30 cellular contexts compared by ENCODE assay signal in the genomic region with DNA sequence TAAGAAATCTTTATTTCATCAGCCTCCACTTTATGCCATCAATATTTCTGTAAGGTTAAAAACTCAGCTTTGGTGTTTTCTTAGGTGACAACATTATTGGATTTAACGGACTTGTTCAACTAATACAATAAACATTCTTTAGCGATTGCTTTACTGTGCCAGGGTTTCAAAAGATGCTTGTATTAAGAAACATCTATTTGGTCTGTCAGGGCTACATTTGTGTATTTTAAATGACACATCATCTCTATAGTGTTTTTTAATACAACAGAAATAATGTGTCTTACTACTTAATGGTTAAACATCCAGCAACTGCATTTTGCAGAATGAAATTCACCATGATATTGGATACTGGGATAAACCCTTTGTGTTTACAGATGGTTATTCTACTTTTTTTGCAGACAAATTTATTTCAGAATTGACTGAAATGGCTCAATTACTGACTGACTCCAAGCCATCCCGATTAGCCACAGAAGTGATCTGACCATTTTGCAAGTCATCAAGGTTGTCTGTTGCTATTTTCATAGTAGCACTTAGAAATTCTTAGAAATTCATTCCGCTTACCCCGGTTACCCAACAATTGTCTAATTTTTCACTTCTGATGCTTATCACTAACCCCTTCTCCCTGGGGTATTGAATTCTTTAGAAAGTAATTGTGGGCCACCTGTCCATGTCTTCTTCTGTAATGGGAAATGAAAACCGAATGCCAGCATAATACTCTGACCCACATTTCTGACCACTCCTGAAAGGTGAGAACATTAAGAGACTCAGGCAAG.
"Had no signal": no experiment of that assay in that cellular context is flagged by ENCODE, and none has a peak within 500 bp of the region (broad histone marks: within the 10 kb centered on the region; RNA-seq: fewer than 3 reads in every experiment).

No MANE protein-coding gene starts in this region.

- H3K9me3 Mint-ChIP-seq: activated B cell treated with CpG ODN at 0.5 μM for 24 hours; activated T-helper 1 cell treated with anti-CD3 and anti-CD28 coated beads, Interleukin-12 subunit alpha, Interleukin-12 subunit beta, Interleukin-2, Interleukin-4 antibody, amounts not matched to agents 30 ng/mL and 10 ng/mL and 1 ng/mL, durations not matched to agents 14 hours and 24 hours and 36 hours; central memory CD8-positive, alpha-beta T cell had no signal

- ATAC-seq: activated CD8-positive, alpha-beta memory T cell treated with anti-CD3 and anti-CD28 coated beads, Interleukin-2, amount 10 ng/mL, durations not matched to agents 7 days and 5 days; activated naive CD4-positive, alpha-beta T cell treated with anti-CD3 and anti-CD28 coated beads, Interleukin-2, amount 50 U/mL, for 72 hours; activated naive CD8-positive, alpha-beta T cell treated with anti-CD3 and anti-CD28 coated beads, Interleukin-2, amount 50 U/mL, for 24 hours; PC-3; T-cell had no signal

- H3K27ac ChIP-seq: ascending aorta, SK-N-MC had no signal

- H3K27me3 Mint-ChIP-seq: activated CD8-positive, alpha-beta memory T cell treated with anti-CD3 and anti-CD28 coated beads, Interleukin-2, amount 10 ng/mL, durations not matched to agents 7 days and 5 days had no signal

- H3K4me1 ChIP-seq: ascending aorta had no signal

- H3K4me3 Mint-ChIP-seq: activated B cell treated with CpG ODN at 0.5 μM for 24 hours; activated CD4-positive, alpha-beta T cell treated with anti-CD3 and anti-CD28 coated beads, Interleukin-2, amount 10 ng/mL, durations not matched to agents 24 days and 14 days; activated CD8-positive, alpha-beta memory T cell treated with anti-CD3 and anti-CD28 coated beads, Interleukin-2, amount 10 ng/mL, durations not matched to agents 7 days and 5 days; activated naive CD8-positive, alpha-beta T cell treated with anti-CD3 and anti-CD28 coated beads, Interleukin-2, amount 50 U/mL, for 24 hours; activated T-cell treated with anti-CD3 and anti-CD28 coated beads, Interleukin-2, amount 50 U/mL, for 24 hours; activated T-helper 1 cell treated with anti-CD3 and anti-CD28 coated beads, Interleukin-12 subunit alpha, Interleukin-12 subunit beta, Interleukin-2, Interleukin-4 antibody, amounts not matched to agents 30 ng/mL and 10 ng/mL and 1 ng/mL, durations not matched to agents 14 hours and 24 hours and 36 hours; brain; central memory CD8-positive, alpha-beta T cell; T-cell had no signal

- H3K36me3 Mint-ChIP-seq: activated CD8-positive, alpha-beta memory T cell treated with anti-CD3 and anti-CD28 coated beads, Interleukin-2, amount 10 ng/mL, durations not matched to agents 7 days and 5 days; activated naive CD4-positive, alpha-beta T cell treated with anti-CD3 and anti-CD28 coated beads, Interleukin-2, amount 50 U/mL, for 72 hours; T-cell had no signal

- H3K27ac Mint-ChIP-seq: activated B cell treated with CpG ODN at 0.5 μM for 24 hours; activated CD4-positive, alpha-beta T cell treated with anti-CD3 and anti-CD28 coated beads, Interleukin-2, amount 10 ng/mL, durations not matched to agents 24 days and 14 days; activated CD8-positive, alpha-beta memory T cell treated with anti-CD3 and anti-CD28 coated beads, Interleukin-2, amount 10 ng/mL, durations not matched to agents 7 days and 5 days; activated naive CD4-positive, alpha-beta T cell treated with anti-CD3 and anti-CD28 coated beads, Interleukin-2, amount 50 U/mL, for 72 hours; activated naive CD8-positive, alpha-beta T cell treated with anti-CD3 and anti-CD28 coated beads, Interleukin-2, amount 50 U/mL, for 24 hours; activated T-cell treated with anti-CD3 and anti-CD28 coated beads, Interleukin-2, amount 50 U/mL, for 24 hours; activated T-helper 1 cell treated with anti-CD3 and anti-CD28 coated beads, Interleukin-12 subunit alpha, Interleukin-12 subunit beta, Interleukin-2, Interleukin-4 antibody, amounts not matched to agents 30 ng/mL and 10 ng/mL and 1 ng/mL, durations not matched to agents 14 hours and 24 hours and 36 hours; brain; T-cell had no signal

- H3K36me3 ChIP-seq: ascending aorta had no signal

- H3K9me3 ChIP-seq: ascending aorta had no signal

- DNase-seq: activated B cell treated with CpG ODN at 0.5 μM for 24 hours; activated CD4-positive, alpha-beta T cell treated with anti-CD3 and anti-CD28 coated beads for 1 hour; activated CD4-positive, alpha-beta T cell treated with anti-CD3 and anti-CD28 coated beads, Interleukin-2, amount 10 ng/mL, durations not matched to agents 24 days and 14 days; activated CD4-positive, alpha-beta T cell treated with anti-CD3 and anti-CD28 coated beads, Interleukin-2, amount 50 U/mL, for 48 hours; activated CD8-positive, alpha-beta memory T cell treated with anti-CD3 and anti-CD28 coated beads, Interleukin-2, amount 10 ng/mL, durations not matched to agents 7 days and 5 days; activated effector memory CD4-positive, alpha-beta T cell treated with Interleukin-2 at 50 U/mL for 16 hours; activated naive CD4-positive, alpha-beta T cell treated with Interleukin-2 at 50 U/mL for 16 hours; activated naive CD8-positive, alpha-beta T cell treated with anti-CD3 and anti-CD28 coated beads, Interleukin-2, amount 50 U/mL, for 24 hours; activated T-cell treated with anti-CD3 and anti-CD28 coated beads, Interleukin-2, amount 50 U/mL, for 24 hours; amniotic stem cell; Karpas-422; MM.1S; NCI-H1092; NCI-H1417; NCI-H1694; NCI-H2029 treated with DMSO at 0.1 percent for 48 hours; NCI-H345; NCI-H510A; NCI-H69; PC-3; SHP77 treated with DMSO at 0.1 percent for 48 hours; T-cell; T-helper 2 cell; T1000 had no signal

- H3K4me3 ChIP-seq: ascending aorta, SK-N-MC had no signal

- H3K4me1 Mint-ChIP-seq: activated B cell treated with CpG ODN at 0.5 μM for 24 hours; activated CD4-positive, alpha-beta T cell treated with anti-CD3 and anti-CD28 coated beads, Interleukin-2, amount 10 ng/mL, durations not matched to agents 24 days and 14 days; activated CD8-positive, alpha-beta memory T cell treated with anti-CD3 and anti-CD28 coated beads, Interleukin-2, amount 10 ng/mL, durations not matched to agents 7 days and 5 days; activated naive CD8-positive, alpha-beta T cell treated with anti-CD3 and anti-CD28 coated beads, Interleukin-2, amount 50 U/mL, for 24 hours; central memory CD8-positive, alpha-beta T cell; T-cell had no signal

- H3K27me3 ChIP-seq: ascending aorta had no signal
